In genomic region chr17:42270596-42270995, GRCh38 we compare ENCODE assay signal across 14 cellular contexts. TPM values are rescaled to one million over a fixed set of nuclear protein-coding genes. Genes with fewer than 3 reads are reported as not detected.
DNase-seq lines count a peak whose midpoint lies in the region; ATAC-seq, FAIRE-seq and TF ChIP-seq lines count a peak whose summit lies in the region.
"Had no signal": no experiment of that assay in that cellular context is flagged by ENCODE, and none has a peak within 500 bp of the region (broad histone marks: within the 10 kb centered on the region; RNA-seq: fewer than 3 reads in every experiment).

No MANE protein-coding gene starts in this region.

- ATAC-seq in T-helper 17 cell (no peak), K562 (peak; percentile 2), GM18907 (IDR thresholded peaks at IDR 0.05; ENCODE audit: unreplicated experiment) (no peak)

- H2AK5ac ChIP-seq in H9 (ENCODE audit: insufficient read length, low read length): no peak overlapping the region

- H3K27ac ChIP-seq in K562 (ENCODE audit: extremely low read depth, low read depth, low read length) (peak overlapping the region; percentile 93), sigmoid colon (peak overlapping the region in 3 of 4 donors; percentile 52 to 94 (median 56)), H9 (ENCODE audit: insufficient read length, low read depth, low read length) (no peak overlapping the region)
- H3K27ac ChIP-seq: C4-2B had no signal

- no peaks in the 10 kb centered on the region for H3K9me3 ChIP-seq in T-helper 17 cell (ENCODE audit: control insufficient read depth, low read length, poor library complexity, severe bottlenecking)
- no peaks in the 10 kb centered on the region for H3K9me3 ChIP-seq in K562 (replicated peaks; ENCODE audit: control insufficient read depth, insufficient read depth, low read depth, low read length)
- H3K9me3 ChIP-seq in sigmoid colon: no peaks in the 10 kb centered on the region
- no peaks in the 10 kb centered on the region for H3K9me3 ChIP-seq in H9 (ENCODE audit: control insufficient read depth, low read depth, low read length)

- peak; percentile 27 for DNase-seq in G401 (ENCODE audit: low spot score)
- DNase-seq in T-helper 17 cell: no peak
- DNase-seq in K562 (ENCODE audit: extremely low read depth in 1 of 4, low spot score in 3 of 4): no peak
- DNase-seq in sigmoid colon: no peak
- no peak for DNase-seq in DMS 273 (lab: John Stamatoyannopoulos, UW; ENCODE audit: unreplicated experiment)
- DNase-seq in H9: no peak
- DNase-seq: H7; nucleus accumbens; RPMI8226; stimulated activated CD4-positive, alpha-beta T cell treated with anti-CD3 and anti-CD28 coated beads, Interleukin-4, amount 100 ng/mL, for 1 hour had no signal

- H3K4me1 Mint-ChIP-seq in T-helper 17 cell (peaks cover 66% of the 10 kb centered on the region), H9 (peaks cover 37 to 41% of the 10 kb centered on the region in 2 experiments)

- no peak overlapping the region for H3K4ac ChIP-seq in H9 (ENCODE audit: low read depth, low read length)

- H4K20me1 ChIP-seq in K562 (replicated peaks; ENCODE audit: control insufficient read depth, insufficient read depth, low read length) (no peaks in the 10 kb centered on the region), H9 (ENCODE audit: control insufficient read depth, insufficient read depth, insufficient read length) (no peaks in the 10 kb centered on the region)

- TF ChIP-seq EP300 in K562 (IDR thresholded peaks at IDR 0.05; ENCODE audit: low read length): no peak
- TF ChIP-seq EP300 in sigmoid colon (IDR thresholded peaks at IDR 0.05): no peak

- H4K91ac ChIP-seq in H9 (ENCODE audit: insufficient read length, low read depth, low read length): no peak overlapping the region

- no peak overlapping the region for H2BK15ac ChIP-seq in H9 (ENCODE audit: low read depth, low read length)

- H3K27ac Mint-ChIP-seq in T-helper 17 cell: peak overlapping the region; percentile 100
- H3K27ac Mint-ChIP-seq in H9: no peak overlapping the region

- peaks cover 4% of the 10 kb centered on the region for H3K36me3 Mint-ChIP-seq in T-helper 17 cell (ENCODE audit: low read depth)
- no peaks in the 10 kb centered on the region; a peak in 1 of 7 replicates for H3K36me3 Mint-ChIP-seq in H9 (ENCODE audit: insufficient read depth in 1 of 3, low read depth in 3 of 3)

- BruUV-seq in K562 (replicated peaks; lab: Mats Ljungman, UMichigan): no TSS peak

- no peak overlapping the region for H3K56ac ChIP-seq in H9 (ENCODE audit: insufficient read length, low read depth, low read length)

- no peak overlapping the region for H3T11ph ChIP-seq in H9 (ENCODE audit: low read length)

- intact Hi-C loops in K562 (cut with micrococcal nuclease) (no loop called here), sigmoid colon (cut with DNase I) (no loop called here)

- no peak overlapping the region for H3K14ac ChIP-seq in H9 (ENCODE audit: insufficient read depth, low read length)

- peak overlapping the region; percentile 95 for H3K4me2 ChIP-seq in K562 (ENCODE audit: insufficient read depth, low read length)
- H3K4me2 ChIP-seq in H9 (ENCODE audit: insufficient read depth, insufficient read length, low read length): no peak overlapping the region

- H2BK12ac ChIP-seq in H9 (ENCODE audit: insufficient read length, low read depth, low read length): no peak overlapping the region

- H3K79me1 ChIP-seq in H9 (ENCODE audit: insufficient read depth, low read depth, low read length, poor library complexity, severe bottlenecking): peaks cover 3% of the 10 kb centered on the region

- POLR2A ChIA-PET in K562 (lab: Yijun Ruan, JAX): interaction anchor here (0.6 to 5.2 kb wide), 9 partner anchors 9 to 554 kb away, joined by 3 to 41 read pairs (median 3); no protein-coding TSS in a partner anchor

- H3K9me3 Mint-ChIP-seq in H9: peaks cover 0 to 1% of the 10 kb centered on the region in 2 experiments; a peak in 2 of 5 replicates

- H4K8ac ChIP-seq in H9 (replicated peaks; ENCODE audit: insufficient read length, low read depth, low read length): no peak overlapping the region

- 2% methylated on average over 6 of the region's 6 CpGs for WGBS in K562 (ENCODE audit: insufficient coverage, low coverage, missing lambda C conversion rate)
- 75 to 76% methylated on average over 6 of the region's 6 CpGs for WGBS in sigmoid colon, 2 donors
- 100% methylated on average over 1 of the region's 6 CpGs for WGBS in H9 (ENCODE audit: extremely low coverage, insufficient read length, low lambda C conversion rate)

- H4K5ac ChIP-seq in H9 (ENCODE audit: insufficient read length, low read depth, low read length): no peak overlapping the region

- H3K79me2 ChIP-seq in K562 (ENCODE audit: control insufficient read depth, insufficient read depth, low read length) (peaks cover 100% of the 10 kb centered on the region), H9 (ENCODE audit: insufficient read depth, low read length) (peaks cover 4% of the 10 kb centered on the region; the same call in 1 of the 2 replicates)

- peaks cover 51% of the 10 kb centered on the region for H3K36me3 ChIP-seq in K562 (ENCODE audit: control insufficient read depth, insufficient read depth, low read length)
- H3K36me3 ChIP-seq in sigmoid colon: no peaks in the 10 kb centered on the region

- H3K4me3 Mint-ChIP-seq in T-helper 17 cell (peak overlapping the region; percentile 78), H9 (no peak overlapping the region)

- CTCF ChIA-PET in K562 (lab: Yijun Ruan, JAX; ENCODE audit: low intra/inter-chr PET ratio): no interaction called here

- FAIRE-seq in K562 (lab: Jason Lieb, UNC): peak; percentile 52
- FAIRE-seq: GM12891, islet of Langerhans had no signal

- H3K9me1 ChIP-seq in K562 (ENCODE audit: control insufficient read depth, insufficient read depth, low read length): no peaks in the 10 kb centered on the region

- H3K27me3 ChIP-seq in K562 (ENCODE audit: control insufficient read depth in 2 of 2, insufficient read depth in 2 of 2, low read length in 2 of 2) (no peaks in the 10 kb centered on the region), sigmoid colon (no peaks in the 10 kb centered on the region), H9 (ENCODE audit: insufficient read depth, low read length) (no peaks in the 10 kb centered on the region)

- TF ChIP-seq CTCF in K562 (IDR thresholded peaks at IDR 0.05 in 2 of 3, conservative IDR thresholded peaks at IDR 0.05 in 1 of 3; ENCODE audit: insufficient read depth in 2 of 3, low read depth in 1 of 3, low read length in 3 of 3): no peak
- no peak for TF ChIP-seq CTCF in sigmoid colon (IDR thresholded peaks at IDR 0.05)
- TF ChIP-seq CTCF in H9 (conservative IDR thresholded peaks at IDR 0.05): no peak

- no peak overlapping the region for H2BK20ac ChIP-seq in H9 (ENCODE audit: low read depth, low read length, poor library complexity, severe bottlenecking)

- no peak overlapping the region for H3K23ac ChIP-seq in H9 (ENCODE audit: insufficient read length, low read depth, low read length)

- in situ Hi-C loops in G401 (cut with HindIII; ENCODE audit: low sequenced_read_pairs): no loop called here
- in situ Hi-C loops in K562 (cut with MboI): no loop called here

- no peak for TF ChIP-seq RAD21 in K562 (CRISPR knock-in tag; conservative IDR thresholded peaks at IDR 0.05 in 1 of 2, IDR thresholded peaks at IDR 0.05 in 1 of 2)

- peaks cover 7% of the 10 kb centered on the region for H3K23me2 ChIP-seq in H9 (ENCODE audit: insufficient read length, low read depth, low read length, poor library complexity, severe bottlenecking)

- no peak overlapping the region for H3K18ac ChIP-seq in H9 (ENCODE audit: insufficient read length, low read depth, low read length)

- 0 out of 2 replicates have a peak, but pooled peaks have one; percentile 30 for TF ChIP-seq POLR2A in K562 (conservative IDR thresholded peaks at IDR 0.05)
- no peak for TF ChIP-seq POLR2A in sigmoid colon (IDR thresholded peaks at IDR 0.05)

- H3K4me3 ChIP-seq in K562 (peak overlapping the region; percentile 81), sigmoid colon (no peak overlapping the region)

- H2AFZ ChIP-seq in K562 (ENCODE audit: low read depth, low read length): no peak overlapping the region
- no peak overlapping the region for H2AFZ ChIP-seq in H9 (ENCODE audit: low read length)

- H3K27me3 Mint-ChIP-seq in T-helper 17 cell (no peaks in the 10 kb centered on the region), H9 (ENCODE audit: low read depth) (no peaks in the 10 kb centered on the region)

- H2BK120ac ChIP-seq in H9 (ENCODE audit: low read depth, low read length, poor library complexity, severe bottlenecking): no peak overlapping the region

- H3K4me1 ChIP-seq in K562 (replicated peaks in 1 of 2; ENCODE audit: control insufficient read depth in 2 of 2, insufficient read depth in 2 of 2, low read length in 2 of 2) (peaks cover 14 to 21% of the 10 kb centered on the region in 2 experiments), sigmoid colon (peaks cover 0 to 87% (median 67%) of the 10 kb centered on the region in 4 donors), H9 (ENCODE audit: insufficient read depth, low read length) (peaks cover 9% of the 10 kb centered on the region)

- H3K9ac ChIP-seq in K562 (ENCODE audit: insufficient read depth in 1 of 2, low read depth in 2 of 2, low read length in 2 of 2) (peak overlapping the region; percentile 56 to 84; a peak in 3 of 4 replicates), H9 (ENCODE audit: extremely low read depth, insufficient read length, low read length) (no peak overlapping the region)

- no peak overlapping the region for H2BK5ac ChIP-seq in H9 (ENCODE audit: insufficient read length, low read length)

RNA-seq across cellular contexts. Expression of gene STAT5B, which starts 5.6 kb away (rescaled TPM):
- total RNA-seq in G401 (2014; rRNA removed; shearing (Covaris generic)): 10.4 and 15.8 TPM in 2 replicates
- total RNA-seq in T-helper 17 cell: 100 to 1,000 TPM; 202 to 225 TPM
- 425 and 510 TPM in 2 replicates for total RNA-seq in K562 (2011; cell fraction: chromatin; rRNA removed; ENCODE audit: low replicate concordance)
- total RNA-seq in K562 (2011; cell fraction: nucleolus; rRNA removed): 258 and 266 TPM in 2 replicates
- 265 and 278 TPM in 2 replicates for total RNA-seq in K562 (2011; cell fraction: nucleoplasm; rRNA removed)
- total RNA-seq in K562 (2014; rRNA removed): 92.4 and 113 TPM in 2 replicates
- total RNA-seq in K562 (2014; rRNA removed; fragmentation: Illumina TruSeq; extraction: Trizol): 75.5 and 75.7 TPM in 2 replicates
- total RNA-seq in K562 (2015; rRNA removed; fragmentation: Illumina TruSeq; extraction: Trizol): 63.5 and 65.2 TPM in 2 replicates
- 134 TPM in 2 replicates for total RNA-seq in K562 (2021)
- polyA plus RNA-seq in K562 (2011; rRNA removed): 147 and 176 TPM in 2 replicates
- polyA plus RNA-seq in K562 (2011; cell fraction: cytosol; rRNA removed): 94.2 and 122 TPM in 2 replicates
- 190 and 298 TPM in 2 replicates for polyA plus RNA-seq in K562 (2011; cell fraction: nucleus; rRNA removed)
- 79.5 and 138 TPM in 2 replicates for polyA plus RNA-seq in K562 (2012)
- 117 and 130 TPM in 2 replicates for polyA plus RNA-seq in K562 (2014; fragmentation: Illumina TruSeq; extraction: Trizol)
- 10 to 100 TPM; 20.8 to 23.5 TPM for polyA plus RNA-seq in K562 (2014; fragmentation: Nextera tagmentation; extraction: Ambion mirVana)
- polyA plus RNA-seq in K562 (2014; rRNA removed): 109 and 124 TPM in 2 replicates
- polyA minus RNA-seq in K562 (2011; rRNA and poly(A)+ RNA removed): 101 and 127 TPM in 2 replicates
- 79.7 and 81.7 TPM in 2 replicates for polyA minus RNA-seq in K562 (2011; cell fraction: cytosol; rRNA and poly(A)+ RNA removed)
- 54.4 and 60.3 TPM in 2 replicates for polyA minus RNA-seq in K562 (2011; cell fraction: nucleus; rRNA and poly(A)+ RNA removed)
- total RNA-seq in sigmoid colon: 100 to 1,000 TPM in 1 of 4 donors, 10 to 100 TPM in 3; 93.5 to 117 (median 98.4) TPM
- polyA plus RNA-seq in sigmoid colon: 10 to 100 TPM; 11.3 to 37.5 (median 13.2) TPM
- 42.9 and 46.2 TPM in 2 replicates for total RNA-seq in H9 (2021)

RNA-seq across cellular contexts. Expression of gene STAT5A, which starts 17.7 kb away (rescaled TPM):
- total RNA-seq in G401 (2014; rRNA removed; shearing (Covaris generic)): 0.18 and 0.31 TPM in 2 replicates
- total RNA-seq in T-helper 17 cell (100 to 1,000 TPM; 153 to 177 TPM), K562 (2014; rRNA removed) (391 and 467 TPM in 2 replicates), K562 (2014; rRNA removed; fragmentation: Illumina TruSeq; extraction: Trizol) (156 and 174 TPM in 2 replicates), K562 (2015; rRNA removed; fragmentation: Illumina TruSeq; extraction: Trizol) (177 and 195 TPM in 2 replicates), K562 (2021) (377 and 414 TPM in 2 replicates), sigmoid colon (10 to 100 TPM; 57.2 to 91.0 (median 80.8) TPM), H9 (2021) (4.3 and 6.4 TPM in 2 replicates)
- total RNA-seq in K562 (2011; cell fraction: chromatin; rRNA removed; ENCODE audit: low replicate concordance): 251 and 757 TPM in 2 replicates
- 428 and 505 TPM in 2 replicates for total RNA-seq in K562 (2011; cell fraction: nucleolus; rRNA removed)
- 262 and 311 TPM in 2 replicates for total RNA-seq in K562 (2011; cell fraction: nucleoplasm; rRNA removed)
- polyA plus RNA-seq in K562 (2011; rRNA removed) (131 and 196 TPM in 2 replicates), K562 (2014; fragmentation: Illumina TruSeq; extraction: Trizol) (379 and 415 TPM in 2 replicates), K562 (2014; fragmentation: Nextera tagmentation; extraction: Ambion mirVana) (10 to 100 TPM; 79.9 to 81.8 TPM), K562 (2014; rRNA removed) (239 and 248 TPM in 2 replicates), sigmoid colon (10 to 100 TPM in 2 of 3 donors, 1 to 10 TPM in 1; 7.4 to 39.2 (median 13.2) TPM)
- 76.7 and 247 TPM in 2 replicates for polyA plus RNA-seq in K562 (2011; cell fraction: cytosol; rRNA removed)
- polyA plus RNA-seq in K562 (2011; cell fraction: nucleus; rRNA removed): 268 and 853 TPM in 2 replicates
- polyA plus RNA-seq in K562 (2012): 303 and 408 TPM in 2 replicates
- 114 and 250 TPM in 2 replicates for polyA minus RNA-seq in K562 (2011; rRNA and poly(A)+ RNA removed)
- 124 and 299 TPM in 2 replicates for polyA minus RNA-seq in K562 (2011; cell fraction: cytosol; rRNA and poly(A)+ RNA removed)
- polyA minus RNA-seq in K562 (2011; cell fraction: nucleus; rRNA and poly(A)+ RNA removed): 105 and 217 TPM in 2 replicates
